27 cellular contexts compared by ENCODE assay signal in genomic region chr17:5933430-5933829, GRCh38.
"Had no signal": no experiment of that assay in that cellular context is flagged by ENCODE, and none has a peak within 500 bp of the region (broad histone marks: within the 10 kb centered on the region; RNA-seq: fewer than 3 reads in every experiment).

No MANE protein-coding gene starts in this region.

- H3K27ac ChIP-seq: ascending aorta, VCaP had no signal

- H3K4me3 ChIP-seq: ascending aorta had no signal

- DNase-seq: activated B cell treated with CpG ODN at 0.5 μM for 24 hours; activated CD4-positive, alpha-beta memory T cell treated with anti-CD3 and anti-CD28 coated beads for 36 hours; activated CD4-positive, alpha-beta T cell treated with anti-CD3 and anti-CD28 coated beads for 4 hours; activated CD4-positive, alpha-beta T cell treated with anti-CD3 and anti-CD28 coated beads, Interleukin-2, amount 10 ng/mL, durations not matched to agents 24 days and 14 days; activated CD4-positive, alpha-beta T cell treated with anti-CD3 and anti-CD28 coated beads, Interleukin-2, amount 50 U/mL, for 1 hour; activated CD4-positive, alpha-beta T cell treated with anti-CD3 and anti-CD28 coated beads, Interleukin-2, amount 50 U/mL, for 4 hours; activated CD4-positive, CD25-positive, alpha-beta regulatory T cell treated with anti-CD3 and anti-CD28 coated beads, Interleukin-2, amount 50 U/mL, for 72 hours; activated CD8-positive, alpha-beta memory T cell treated with anti-CD3 and anti-CD28 coated beads, Interleukin-2, amount 50 U/mL, for 4 hours; activated CD8-positive, alpha-beta T cell treated with anti-CD3 and anti-CD28 coated beads for 36 hours; activated effector memory CD4-positive, alpha-beta T cell treated with Interleukin-2 at 50 U/mL for 16 hours; activated gamma-delta T cell; activated naive CD4-positive, alpha-beta T cell treated with anti-CD3 and anti-CD28 coated beads, Interleukin-2, amount 10 ng/mL, durations not matched to agents 7 days and 5 days; activated naive CD4-positive, alpha-beta T cell treated with Interleukin-2 at 50 U/mL for 16 hours; activated naive CD8-positive, alpha-beta T cell treated with anti-CD3 and anti-CD28 coated beads, Interleukin-2, amount 10 ng/mL, durations not matched to agents 7 days and 5 days; activated naive CD8-positive, alpha-beta T cell treated with anti-CD3 and anti-CD28 coated beads, Interleukin-2, amount 50 U/mL, for 24 hours; activated T-cell treated with anti-CD3 and anti-CD28 coated beads for 4 hours; activated T-cell treated with anti-CD3 and anti-CD28 coated beads, Interleukin-2, amount 50 U/mL, for 1 hour; activated T-cell treated with anti-CD3 and anti-CD28 coated beads, Interleukin-2, amount 50 U/mL, for 4 hours; amygdala; anterior cingulate cortex; central memory CD4-positive, alpha-beta T cell; T-helper 1 cell; T-helper 2 cell; T-helper 9 cell had no signal

- H3K4me1 ChIP-seq: ascending aorta had no signal

- FAIRE-seq: TTC549 had no signal

- H3K9me3 ChIP-seq: ascending aorta had no signal

- ATAC-seq: activated CD8-positive, alpha-beta T cell treated with anti-CD3 and anti-CD28 coated beads for 36 hours; activated naive CD8-positive, alpha-beta T cell treated with anti-CD3 and anti-CD28 coated beads, Interleukin-2, amount 50 U/mL, for 24 hours; activated T-cell treated with anti-CD3 and anti-CD28 coated beads, Interleukin-2, amount 50 U/mL, for 4 hours had no signal

- H3K36me3 ChIP-seq: ascending aorta had no signal

- H3K27me3 ChIP-seq: ascending aorta had no signal
